2 cellular contexts compared by ENCODE assay signal in the genomic region with DNA sequence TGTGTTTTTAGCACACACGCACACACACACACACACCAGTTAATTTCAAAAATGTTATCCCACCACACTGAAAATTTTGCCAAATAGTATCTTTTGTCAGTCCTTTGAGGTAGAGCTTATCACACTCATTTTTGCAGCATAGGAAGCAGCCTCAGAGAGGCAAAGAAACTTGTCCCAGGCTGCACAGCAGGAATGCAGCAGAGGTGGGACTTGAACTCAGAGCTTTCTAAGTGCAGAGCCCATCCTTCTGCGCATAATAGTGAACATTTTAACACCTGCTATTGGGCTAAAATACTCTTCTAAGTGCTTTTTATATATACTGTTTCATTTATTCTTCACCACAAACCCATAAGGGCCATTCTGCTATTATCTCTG.
TF ChIP-seq lines count a peak whose summit lies in the region.

No MANE protein-coding gene starts in this region.

TF ChIP-seq in GM12878, 131 proteins besides CTCF, POLR2A, EP300 and RAD21 (continues in another document):
- no peak for TF ChIP-seq SKIL (IDR thresholded peaks at IDR 0.05; ENCODE audit: low read depth, poor library complexity, severe bottlenecking)
- TF ChIP-seq SPI1 (IDR thresholded peaks at IDR 0.05; ENCODE audit: borderline replicate concordance, insufficient read depth, low read depth, low read length), result no peak
- TF ChIP-seq MXI1 (IDR thresholded peaks at IDR 0.05; ENCODE audit: low read depth, low read length), result no peak
- TF ChIP-seq SUZ12 (IDR thresholded peaks at IDR 0.05; ENCODE audit: unreplicated experiment), result no peak
- TF ChIP-seq CBFB (IDR thresholded peaks at IDR 0.05; ENCODE audit: low read depth), result no peak
- TF ChIP-seq GABPA (IDR thresholded peaks at IDR 0.05; ENCODE audit: low read depth), result no peak
- no peak for TF ChIP-seq HDAC2 (IDR thresholded peaks at IDR 0.05)
- TF ChIP-seq TCF7 (IDR thresholded peaks at IDR 0.05; ENCODE audit: borderline replicate concordance), result no peak
- no peak for TF ChIP-seq EZH2 (IDR thresholded peaks at IDR 0.05; ENCODE audit: borderline replicate concordance, control insufficient read depth, low read depth, low read length)
- no peak for TF ChIP-seq NR2C2 (IDR thresholded peaks at IDR 0.05; ENCODE audit: borderline replicate concordance, control insufficient read depth, insufficient read length, low read depth)
- no peak for TF ChIP-seq PAX8 (IDR thresholded peaks at IDR 0.05)
- TF ChIP-seq SMAD5 (IDR thresholded peaks at IDR 0.05; ENCODE audit: low read depth), result no peak
- no peak for TF ChIP-seq ESRRA (IDR thresholded peaks at IDR 0.05; ENCODE audit: low read length)
- TF ChIP-seq CEBPZ (IDR thresholded peaks at IDR 0.05; ENCODE audit: low read depth, low read length), result no peak
- TF ChIP-seq ATF2 (IDR thresholded peaks at IDR 0.05; ENCODE audit: low read length), result no peak
- no peak for TF ChIP-seq YY1 (IDR thresholded peaks at IDR 0.05; ENCODE audit: low read depth, low read length)
- TF ChIP-seq JUNB (IDR thresholded peaks at IDR 0.05), result no peak
- TF ChIP-seq, protein P1, sequence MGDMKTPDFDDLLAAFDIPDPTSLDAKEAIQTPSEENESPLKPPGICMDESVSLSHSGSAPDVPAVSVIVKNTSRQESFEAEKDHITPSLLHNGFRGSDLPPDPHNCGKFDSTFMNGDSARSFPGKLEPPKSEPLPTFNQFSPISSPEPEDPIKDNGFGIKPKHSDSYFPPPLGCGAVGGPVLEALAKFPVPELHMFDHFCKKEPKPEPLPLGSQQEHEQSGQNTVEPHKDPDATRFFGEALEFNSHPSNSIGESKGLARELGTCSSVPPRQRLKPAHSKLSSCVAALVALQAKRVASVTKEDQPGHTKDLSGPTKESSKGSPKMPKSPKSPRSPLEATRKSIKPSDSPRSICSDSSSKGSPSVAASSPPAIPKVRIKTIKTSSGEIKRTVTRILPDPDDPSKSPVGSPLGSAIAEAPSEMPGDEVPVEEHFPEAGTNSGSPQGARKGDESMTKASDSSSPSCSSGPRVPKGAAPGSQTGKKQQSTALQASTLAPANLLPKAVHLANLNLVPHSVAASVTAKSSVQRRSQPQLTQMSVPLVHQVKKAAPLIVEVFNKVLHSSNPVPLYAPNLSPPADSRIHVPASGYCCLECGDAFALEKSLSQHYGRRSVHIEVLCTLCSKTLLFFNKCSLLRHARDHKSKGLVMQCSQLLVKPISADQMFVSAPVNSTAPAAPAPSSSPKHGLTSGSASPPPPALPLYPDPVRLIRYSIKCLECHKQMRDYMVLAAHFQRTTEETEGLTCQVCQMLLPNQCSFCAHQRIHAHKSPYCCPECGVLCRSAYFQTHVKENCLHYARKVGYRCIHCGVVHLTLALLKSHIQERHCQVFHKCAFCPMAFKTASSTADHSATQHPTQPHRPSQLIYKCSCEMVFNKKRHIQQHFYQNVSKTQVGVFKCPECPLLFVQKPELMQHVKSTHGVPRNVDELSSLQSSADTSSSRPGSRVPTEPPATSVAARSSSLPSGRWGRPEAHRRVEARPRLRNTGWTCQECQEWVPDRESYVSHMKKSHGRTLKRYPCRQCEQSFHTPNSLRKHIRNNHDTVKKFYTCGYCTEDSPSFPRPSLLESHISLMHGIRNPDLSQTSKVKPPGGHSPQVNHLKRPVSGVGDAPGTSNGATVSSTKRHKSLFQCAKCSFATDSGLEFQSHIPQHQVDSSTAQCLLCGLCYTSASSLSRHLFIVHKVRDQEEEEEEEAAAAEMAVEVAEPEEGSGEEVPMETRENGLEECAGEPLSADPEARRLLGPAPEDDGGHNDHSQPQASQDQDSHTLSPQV (IDR thresholded peaks at IDR 0.05), result no peak

TF ChIP-seq in HepG2, 621 proteins besides CTCF, POLR2A, EP300 and RAD21:
- peak; percentile 80; the same call in 1 of the 2 replicates for TF ChIP-seq ZNF768 (CRISPR knock-in tag; IDR thresholded peaks at IDR 0.05)
- TF ChIP-seq ZNF121 (CRISPR knock-in tag; IDR thresholded peaks at IDR 0.05), result peak; percentile 40; the same call in 1 of the 2 replicates
- TF ChIP-seq ZFP62 (CRISPR knock-in tag; IDR thresholded peaks at IDR 0.05), result no peak
- 0 out of 2 replicates have a peak, but pooled peaks have one; percentile 17 for TF ChIP-seq ZMYM3 (CRISPR knock-in tag; IDR thresholded peaks at IDR 0.05)
- TF ChIP-seq KDM1A (CRISPR knock-in tag; IDR thresholded peaks at IDR 0.05), result 0 out of 2 replicates have a peak, but pooled peaks have one; percentile 28
- no peak for TF ChIP-seq REXO4 (CRISPR knock-in tag; IDR thresholded peaks at IDR 0.05; ENCODE audit: borderline replicate concordance)
